10 cellular contexts compared by ENCODE assay signal in the genomic region with DNA sequence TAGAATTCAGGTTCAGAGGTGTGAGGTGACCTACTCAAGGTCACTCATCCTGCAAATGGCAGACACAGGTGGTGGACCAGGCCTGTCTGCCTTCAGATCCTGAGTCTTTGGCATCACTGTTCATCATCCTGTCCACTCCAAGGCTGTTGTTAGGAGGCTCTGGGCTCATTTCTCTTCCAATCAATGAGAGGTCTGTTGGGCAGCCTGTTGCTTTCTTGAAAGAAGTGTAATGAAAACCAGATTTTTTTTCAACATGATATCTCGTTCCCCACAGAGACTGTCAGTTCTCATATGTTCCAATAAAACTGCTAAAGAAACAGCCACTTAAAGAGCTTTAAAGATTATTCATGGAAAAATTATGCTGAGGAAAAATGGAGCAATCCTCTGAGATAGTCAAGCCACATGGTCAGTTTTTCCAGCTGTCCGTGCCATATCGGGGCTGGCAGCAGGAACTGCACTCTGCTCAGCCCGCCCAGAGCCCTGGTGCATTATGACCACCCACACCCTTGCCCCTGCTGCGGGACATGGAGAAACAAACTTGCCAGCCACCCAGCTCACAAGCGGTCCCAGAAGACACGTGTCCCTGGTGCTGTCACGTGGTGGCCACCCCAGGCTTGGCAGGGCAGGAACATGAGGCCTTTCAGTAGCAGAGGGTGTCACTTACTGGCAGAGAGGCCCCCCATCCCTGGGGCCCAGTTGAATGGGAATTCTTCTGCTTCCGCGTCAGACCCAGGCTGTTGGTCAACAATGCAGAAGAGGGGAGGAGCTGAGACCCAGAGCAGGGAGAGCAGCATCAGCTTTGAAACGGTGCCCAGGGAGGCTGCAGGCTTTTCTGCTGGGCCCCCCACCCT.
DNase-seq lines count a peak whose midpoint lies in the region; ATAC-seq and TF ChIP-seq lines count a peak whose summit lies in the region.
"Had no signal": no experiment of that assay in that cellular context is flagged by ENCODE, and none has a peak within 500 bp of the region (broad histone marks: within the 10 kb centered on the region; RNA-seq: fewer than 3 reads in every experiment).

No MANE protein-coding gene starts in this region.

- TF ChIP-seq POLR2A in spleen (IDR thresholded peaks at IDR 0.05) = no peak

- no peaks in the 10 kb centered on the region for H3K4me1 ChIP-seq in endodermal cell (ENCODE audit: control insufficient read depth, insufficient read depth, low read length)
- peaks cover 8 to 23% of the 10 kb centered on the region in 2 donors for H3K4me1 ChIP-seq in lung (ENCODE audit: control insufficient read depth in 2 of 2, insufficient read depth in 2 of 2, low read length in 2 of 2)
- H3K4me1 ChIP-seq in spleen = peaks cover 0 to 37% (median 14%) of the 10 kb centered on the region in 6 donors

- peaks cover 26% of the 10 kb centered on the region for H3K4me1 Mint-ChIP-seq in endodermal cell
- peaks cover 3% of the 10 kb centered on the region for H3K4me1 Mint-ChIP-seq in activated T-helper 2 cell treated with anti-CD3 and anti-CD28 coated beads, Interferon-gamma antibody, Interleukin-2, Interleukin-4, amounts not matched to agents 10 μg/mL and 5 μg/mL and 100 μg/mL, durations not matched to agents 14 hours and 24 hours and 36 hours (ENCODE audit: low read depth)

- peak; percentile 33 for DNase-seq in HS-27A (ENCODE audit: low read depth)
- DNase-seq in endodermal cell = no peak
- peak; percentile 61 for DNase-seq in lung (ENCODE audit: low spot score)
- DNase-seq in spleen = peak; percentile 64
- DNase-seq in activated T-helper 2 cell treated with anti-CD3 and anti-CD28 coated beads, Interferon-gamma antibody, Interleukin-2, Interleukin-4, amounts not matched to agents 10 μg/mL and 5 μg/mL and 100 μg/mL, durations not matched to agents 14 hours and 24 hours and 36 hours (ENCODE audit: low spot score) = no peak
- DNase-seq in NCI-H2107 treated with DMSO at 0.1 percent for 48 hours (lab: John Stamatoyannopoulos, UW; ENCODE audit: unreplicated experiment) = no peak
- DNase-seq: effector memory CD8-positive, alpha-beta T cell; NCI-H1092 had no signal

- H3K9ac ChIP-seq in endodermal cell (ENCODE audit: extremely low read depth, low read length, poor library complexity, severe bottlenecking) = no peak overlapping the region

- H3K27me3 ChIP-seq in endodermal cell (ENCODE audit: control insufficient read depth, insufficient read depth, low read length, poor library complexity, severe bottlenecking) (no peaks in the 10 kb centered on the region), lung (ENCODE audit: control insufficient read depth, insufficient read depth) (no peaks in the 10 kb centered on the region), spleen (replicated peaks in 1 of 7) (no peaks in the 10 kb centered on the region)

- H3K27ac ChIP-seq in endodermal cell (ENCODE audit: low read depth, low read length) = peak overlapping the region; percentile 0
- H3K27ac ChIP-seq in lung (ENCODE audit: low read depth in 1 of 2, low read length in 1 of 2) = peak overlapping the region; percentile 79 to 84
- peak overlapping the region in 7 of 8 donors; percentile 54 to 77 (median 69) for H3K27ac ChIP-seq in spleen

- H3K36me3 Mint-ChIP-seq in endodermal cell (ENCODE audit: low read depth) = no peaks in the 10 kb centered on the region
- no peaks in the 10 kb centered on the region for H3K36me3 Mint-ChIP-seq in activated T-helper 2 cell treated with anti-CD3 and anti-CD28 coated beads, Interferon-gamma antibody, Interleukin-2, Interleukin-4, amounts not matched to agents 10 μg/mL and 5 μg/mL and 100 μg/mL, durations not matched to agents 14 hours and 24 hours and 36 hours (ENCODE audit: low read depth)

- no peak overlapping the region for H3K4me3 Mint-ChIP-seq in endodermal cell
- H3K4me3 Mint-ChIP-seq in activated T-helper 2 cell treated with anti-CD3 and anti-CD28 coated beads, Interferon-gamma antibody, Interleukin-2, Interleukin-4, amounts not matched to agents 10 μg/mL and 5 μg/mL and 100 μg/mL, durations not matched to agents 14 hours and 24 hours and 36 hours (ENCODE audit: low read depth) = no peak overlapping the region
- H3K4me3 Mint-ChIP-seq: effector memory CD8-positive, alpha-beta T cell had no signal

- H3K4me3 ChIP-seq in endodermal cell (ENCODE audit: low read length) (no peak overlapping the region), lung (no peak overlapping the region), spleen (no peak overlapping the region)

- ATAC-seq in lung (ENCODE audit: insufficient read depth, low FRiP score) (peak; percentile 63), GM18870 (IDR thresholded peaks at IDR 0.05; ENCODE audit: unreplicated experiment) (no peak), GM18519 (IDR thresholded peaks at IDR 0.05; ENCODE audit: low FRiP score, unreplicated experiment) (no peak)
- ATAC-seq: effector memory CD8-positive, alpha-beta T cell had no signal

- H3K27me3 Mint-ChIP-seq in endodermal cell (ENCODE audit: insufficient read depth) = no peaks in the 10 kb centered on the region
- peaks cover 8% of the 10 kb centered on the region for H3K27me3 Mint-ChIP-seq in activated T-helper 2 cell treated with anti-CD3 and anti-CD28 coated beads, Interferon-gamma antibody, Interleukin-2, Interleukin-4, amounts not matched to agents 10 μg/mL and 5 μg/mL and 100 μg/mL, durations not matched to agents 14 hours and 24 hours and 36 hours (ENCODE audit: low read depth)
- H3K27me3 Mint-ChIP-seq: effector memory CD8-positive, alpha-beta T cell had no signal

- peak overlapping the region; percentile 33 for H3K27ac Mint-ChIP-seq in endodermal cell
- H3K27ac Mint-ChIP-seq in activated T-helper 2 cell treated with anti-CD3 and anti-CD28 coated beads, Interferon-gamma antibody, Interleukin-2, Interleukin-4, amounts not matched to agents 10 μg/mL and 5 μg/mL and 100 μg/mL, durations not matched to agents 14 hours and 24 hours and 36 hours = no peak overlapping the region

- TF ChIP-seq CTCF in endodermal cell (conservative IDR thresholded peaks at IDR 0.05) (no peak), lung (IDR thresholded peaks at IDR 0.05; ENCODE audit: control extremely low read depth, extremely low read depth) (no peak), spleen (IDR thresholded peaks at IDR 0.05 in 8 of 11, conservative IDR thresholded peaks at IDR 0.05 in 3 of 11) (no peak)

- H3K9me3 Mint-ChIP-seq in endodermal cell = no peaks in the 10 kb centered on the region
- H3K9me3 Mint-ChIP-seq in activated T-helper 2 cell treated with anti-CD3 and anti-CD28 coated beads, Interferon-gamma antibody, Interleukin-2, Interleukin-4, amounts not matched to agents 10 μg/mL and 5 μg/mL and 100 μg/mL, durations not matched to agents 14 hours and 24 hours and 36 hours = no peaks in the 10 kb centered on the region
- H3K9me3 Mint-ChIP-seq: effector memory CD8-positive, alpha-beta T cell had no signal

- H3K9me3 ChIP-seq in endodermal cell (ENCODE audit: control insufficient read depth, low read length) (no peaks in the 10 kb centered on the region), lung (ENCODE audit: control insufficient read depth in 2 of 2, insufficient read depth in 1 of 2, low read length in 1 of 2) (no peaks in the 10 kb centered on the region), spleen (no peaks in the 10 kb centered on the region)

- intact Hi-C loops in spleen (cut with DNase I; ENCODE audit: low total_unique reads) = no loop called here
- intact Hi-C loops in activated T-helper 2 cell treated with anti-CD3 and anti-CD28 coated beads, Interferon-gamma antibody, Interleukin-2, Interleukin-4, amounts not matched to agents 10 μg/mL and 5 μg/mL and 100 μg/mL, durations not matched to agents 14 hours and 24 hours and 36 hours (cut with micrococcal nuclease) = no loop called here

- no peaks in the 10 kb centered on the region for H3K36me3 ChIP-seq in endodermal cell (ENCODE audit: control insufficient read depth, insufficient read depth, low read length)
- no peaks in the 10 kb centered on the region for H3K36me3 ChIP-seq in lung (ENCODE audit: control insufficient read depth in 2 of 2, insufficient read depth in 2 of 2, low read length in 2 of 2)
- peaks cover 0 to 9% (median 0%) of the 10 kb centered on the region in 6 donors for H3K36me3 ChIP-seq in spleen

- WGBS in endodermal cell (ENCODE audit: insufficient coverage in 1 of 2, insufficient read length in 1 of 2), 2 experiments = 77 to 81% methylated on average over 8 to 11 of the region's 11 CpGs
- WGBS in lung, 2 donors = 44 to 70% methylated on average over 11 of the region's 11 CpGs
- WGBS in spleen, 5 donors = 64 to 85% (median 76%) methylated on average over 8 to 11 of the region's 11 CpGs

Comparison
In these comparisons a context has a peak if more than half of its experiments do, and no peak if none do; other contexts are left out.
1. DNase-seq: peak in HS-27A (single experiment), lung (single experiment) and spleen (single experiment); none in endodermal cell (single experiment), activated T-helper 2 cell treated with anti-CD3 and anti-CD28 coated beads, Interferon-gamma antibody, Interleukin-2, Interleukin-4, amounts not matched to agents 10 μg/mL and 5 μg/mL and 100 μg/mL, durations not matched to agents 14 hours and 24 hours and 36 hours (single experiment) and NCI-H2107 treated with DMSO at 0.1 percent for 48 hours (single experiment).
2. H3K27ac ChIP-seq: peak in every context shown above with its lines; median percentile 82 in lung; 69 in spleen; 0 in endodermal cell.